37 cellular contexts compared by ENCODE assay signal in the genomic region with DNA sequence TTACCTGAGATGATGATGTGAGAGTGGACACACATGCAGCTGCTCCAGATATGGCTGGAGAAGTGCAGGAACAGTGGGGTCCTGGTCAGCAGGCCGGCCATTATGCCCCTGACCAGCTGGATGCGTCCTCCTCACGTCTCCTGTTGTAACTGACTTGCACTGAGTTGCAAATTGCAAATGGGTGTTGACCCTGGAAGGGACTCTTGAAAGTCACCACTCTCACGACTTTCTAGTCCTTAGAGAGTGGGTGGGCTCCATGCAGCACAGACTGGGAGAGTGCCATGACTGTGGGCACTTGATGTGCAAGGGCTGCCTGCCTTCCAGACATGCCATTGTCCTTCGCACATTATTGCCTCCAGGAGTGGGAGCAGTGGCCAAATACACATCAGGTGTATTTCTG.
"Had no signal": no experiment of that assay in that cellular context is flagged by ENCODE, and none has a peak within 500 bp of the region (broad histone marks: within the 10 kb centered on the region; RNA-seq: fewer than 3 reads in every experiment).

No MANE protein-coding gene starts in this region.

- H3K4me1 Mint-ChIP-seq: activated B cell treated with CpG ODN at 0.5 μM for 24 hours; activated naive CD8-positive, alpha-beta T cell treated with anti-CD3 and anti-CD28 coated beads for 36 hours; stimulated activated memory B cell treated with anti-CD40 and anti-IgM and Interleukin-4, amounts not matched to agents 10 μg/mL and 1 μg/mL and 100 μg/mL, for 72 hours; stimulated activated naive CD8-positive, alpha-beta T cell treated with anti-CD3 and anti-CD28 coated beads, Interleukin-15, amount 100 ng/mL, for 72 hours had no signal

- H3K27ac ChIP-seq: adrenal gland, body of pancreas, colonic mucosa, dorsolateral prefrontal cortex, left ventricle myocardium inferior, parathyroid adenoma, psoas muscle, thyroid gland, upper lobe of right lung had no signal

- H3K9me3 Mint-ChIP-seq: activated B cell treated with CpG ODN at 0.5 μM for 24 hours; activated naive CD4-positive, alpha-beta T cell treated with anti-CD3 and anti-CD28 coated beads for 36 hours; activated naive CD8-positive, alpha-beta T cell treated with anti-CD3 and anti-CD28 coated beads for 36 hours; activated T-helper 1 cell treated with anti-CD3 and anti-CD28 coated beads, Interleukin-12 subunit alpha, Interleukin-12 subunit beta, Interleukin-2, Interleukin-4 antibody, amounts not matched to agents 30 ng/mL and 10 ng/mL and 1 ng/mL, durations not matched to agents 14 hours and 24 hours and 36 hours; mesothelial cell of epicardium; naive thymus-derived CD4-positive, alpha-beta T cell; neural crest cell; stimulated activated memory B cell treated with anti-CD40 and anti-IgM and Interleukin-4, amounts not matched to agents 10 μg/mL and 1 μg/mL and 100 μg/mL, for 72 hours; stimulated activated naive CD8-positive, alpha-beta T cell treated with anti-CD3 and anti-CD28 coated beads, Interleukin-15, amount 100 ng/mL, for 72 hours; T-helper 1 cell treated with Interleukin-12 subunit alpha and Interleukin-12 subunit beta and Interleukin-4 antibody, amounts not matched to agents 30 μg/mL and 1 μg/mL, for 36 hours had no signal

- H2AFZ ChIP-seq: parathyroid adenoma had no signal

- H3K4me1 ChIP-seq: adrenal gland, body of pancreas, colonic mucosa, left ventricle myocardium inferior, parathyroid adenoma, psoas muscle, thyroid gland, upper lobe of right lung had no signal

- H3K27ac Mint-ChIP-seq: activated B cell treated with CpG ODN at 0.5 μM for 24 hours; activated CD4-positive, alpha-beta T cell treated with anti-CD3 and anti-CD28 coated beads for 36 hours; activated CD8-positive, alpha-beta T cell treated with anti-CD3 and anti-CD28 coated beads, Interleukin-2, amount 10 ng/mL, durations not matched to agents 7 days and 5 days; activated naive CD4-positive, alpha-beta T cell treated with anti-CD3 and anti-CD28 coated beads for 36 hours; activated naive CD8-positive, alpha-beta T cell treated with anti-CD3 and anti-CD28 coated beads for 36 hours; activated T-helper 1 cell treated with anti-CD3 and anti-CD28 coated beads, Interleukin-12 subunit alpha, Interleukin-12 subunit beta, Interleukin-2, Interleukin-4 antibody, amounts not matched to agents 30 ng/mL and 10 ng/mL and 1 ng/mL, durations not matched to agents 14 hours and 24 hours and 36 hours; mesothelial cell of epicardium; naive thymus-derived CD4-positive, alpha-beta T cell; stimulated activated memory B cell treated with anti-CD40 and anti-IgM and Interleukin-4, amounts not matched to agents 10 μg/mL and 1 μg/mL and 100 μg/mL, for 72 hours; stimulated activated naive CD8-positive, alpha-beta T cell treated with anti-CD3 and anti-CD28 coated beads, Interleukin-15, amount 100 ng/mL, for 72 hours; T-helper 1 cell treated with Interleukin-12 subunit alpha and Interleukin-12 subunit beta and Interleukin-4 antibody, amounts not matched to agents 30 μg/mL and 1 μg/mL, for 36 hours had no signal

- H3K79me2 ChIP-seq: parathyroid adenoma had no signal

- H3K27me3 Mint-ChIP-seq: activated B cell treated with CpG ODN at 0.5 μM for 24 hours; activated CD4-positive, alpha-beta T cell treated with anti-CD3 and anti-CD28 coated beads for 36 hours; activated naive CD8-positive, alpha-beta T cell treated with anti-CD3 and anti-CD28 coated beads for 36 hours; naive thymus-derived CD4-positive, alpha-beta T cell; stimulated activated memory B cell treated with anti-CD40 and anti-IgM and Interleukin-4, amounts not matched to agents 10 μg/mL and 1 μg/mL and 100 μg/mL, for 72 hours; stimulated activated naive CD8-positive, alpha-beta T cell treated with anti-CD3 and anti-CD28 coated beads, Interleukin-15, amount 100 ng/mL, for 72 hours had no signal

- H3K4me3 Mint-ChIP-seq: activated B cell treated with CpG ODN at 0.5 μM for 24 hours; activated CD4-positive, alpha-beta T cell treated with anti-CD3 and anti-CD28 coated beads for 36 hours; activated CD8-positive, alpha-beta T cell treated with anti-CD3 and anti-CD28 coated beads, Interleukin-2, amount 10 ng/mL, durations not matched to agents 7 days and 5 days; activated naive CD4-positive, alpha-beta T cell treated with anti-CD3 and anti-CD28 coated beads for 36 hours; activated naive CD8-positive, alpha-beta T cell treated with anti-CD3 and anti-CD28 coated beads for 36 hours; activated T-helper 1 cell treated with anti-CD3 and anti-CD28 coated beads, Interleukin-12 subunit alpha, Interleukin-12 subunit beta, Interleukin-2, Interleukin-4 antibody, amounts not matched to agents 30 ng/mL and 10 ng/mL and 1 ng/mL, durations not matched to agents 14 hours and 24 hours and 36 hours; mesothelial cell of epicardium; naive thymus-derived CD4-positive, alpha-beta T cell; neural crest cell; stimulated activated memory B cell treated with anti-CD40 and anti-IgM and Interleukin-4, amounts not matched to agents 10 μg/mL and 1 μg/mL and 100 μg/mL, for 72 hours; stimulated activated naive CD8-positive, alpha-beta T cell treated with anti-CD3 and anti-CD28 coated beads, Interleukin-15, amount 100 ng/mL, for 72 hours; T-helper 1 cell treated with Interleukin-12 subunit alpha and Interleukin-12 subunit beta and Interleukin-4 antibody, amounts not matched to agents 30 μg/mL and 1 μg/mL, for 36 hours had no signal

- H3K36me3 ChIP-seq: adrenal gland, colonic mucosa, left ventricle myocardium inferior, thyroid gland, upper lobe of right lung had no signal

- H3K4me3 ChIP-seq: adrenal gland, body of pancreas, colonic mucosa, dorsolateral prefrontal cortex, left ventricle myocardium inferior, psoas muscle, sigmoid colon, thyroid gland, upper lobe of right lung had no signal

- H3K9me3 ChIP-seq: adrenal gland, body of pancreas, colonic mucosa, left ventricle myocardium inferior, psoas muscle, sigmoid colon, thyroid gland, upper lobe of right lung had no signal

- ATAC-seq: activated CD4-positive, alpha-beta T cell treated with anti-CD3 and anti-CD28 coated beads for 36 hours; activated CD8-positive, alpha-beta T cell treated with anti-CD3 and anti-CD28 coated beads, Interleukin-2, amount 10 ng/mL, durations not matched to agents 7 days and 5 days; body of pancreas; naive thymus-derived CD4-positive, alpha-beta T cell; psoas muscle; stimulated activated memory B cell treated with anti-CD40 and anti-IgM and Interleukin-4, amounts not matched to agents 10 μg/mL and 1 μg/mL and 100 μg/mL, for 72 hours; stimulated activated naive CD8-positive, alpha-beta T cell treated with anti-CD3 and anti-CD28 coated beads, Interleukin-15, amount 100 ng/mL, for 72 hours; upper lobe of right lung had no signal

- DNase-seq: activated B cell treated with CpG ODN at 0.5 μM for 24 hours; activated CD4-positive, alpha-beta T cell treated with anti-CD3 and anti-CD28 coated beads for 36 hours; activated CD8-positive, alpha-beta T cell treated with anti-CD3 and anti-CD28 coated beads, Interleukin-2, amount 10 ng/mL, durations not matched to agents 7 days and 5 days; activated effector memory CD4-positive, alpha-beta T cell treated with anti-CD3 and anti-CD28 coated beads, Interleukin-2, amount 50 U/mL, for 16 hours; activated naive CD4-positive, alpha-beta T cell treated with anti-CD3 and anti-CD28 coated beads for 36 hours; activated naive CD8-positive, alpha-beta T cell treated with anti-CD3 and anti-CD28 coated beads for 36 hours; activated T-cell treated with anti-CD3 and anti-CD28 coated beads for 4 hours; adrenal gland; aorta; body of pancreas; cerebellar nuclear complex; colonic mucosa; dorsolateral prefrontal cortex; effector memory CD4-positive, alpha-beta T cell; erythroblast; foreskin fibroblast; head of caudate nucleus; hypothalamus; left ventricle myocardium inferior; naive thymus-derived CD4-positive, alpha-beta T cell; occipital lobe; psoas muscle; small intestine; stimulated activated CD4-positive, alpha-beta T cell treated with anti-CD3 and anti-CD28 coated beads, Interleukin-4, amount 100 ng/mL, for 24 hours; stimulated activated CD8-positive, alpha-beta memory T cell treated with anti-CD3 and anti-CD28 coated beads, Interleukin-4, amount 100 ng/mL, for 48 hours; stimulated activated naive CD8-positive, alpha-beta T cell treated with anti-CD3 and anti-CD28 coated beads, Interleukin-15, amount 100 ng/mL, for 72 hours; SW 1271; T-helper 9 cell; thyroid gland; upper lobe of right lung had no signal

- H3K36me3 Mint-ChIP-seq: stimulated activated memory B cell treated with anti-CD40 and anti-IgM and Interleukin-4, amounts not matched to agents 10 μg/mL and 1 μg/mL and 100 μg/mL, for 72 hours had no signal

- H3K27me3 ChIP-seq: adrenal gland, body of pancreas, colonic mucosa, dorsolateral prefrontal cortex, sigmoid colon, thyroid gland, upper lobe of right lung had no signal
